ENCODE assay signal across 12 cellular contexts in genomic region chr11:85123752-85124231, GRCh38.
DNase-seq lines count a peak whose midpoint lies in the region; ATAC-seq and TF ChIP-seq lines count a peak whose summit lies in the region.
"Had no signal": no experiment of that assay in that cellular context is flagged by ENCODE, and none has a peak within 500 bp of the region (broad histone marks: within the 10 kb centered on the region; RNA-seq: fewer than 3 reads in every experiment).

No MANE protein-coding gene starts in this region.

- no peak for TF ChIP-seq POLR2A in stomach (IDR thresholded peaks at IDR 0.05)

- H3K4me3 ChIP-seq in GM12865 (ENCODE audit: low read depth, low read length) (no peak overlapping the region), OCI-LY7 (ENCODE audit: low read depth, low read length, poor library complexity, severe bottlenecking) (peak overlapping the region; percentile 22), stomach (no peak overlapping the region), neural progenitor cell (no peak overlapping the region)

- H3K79me2 ChIP-seq in OCI-LY7 (ENCODE audit: insufficient read depth, low read depth, low read length) = no peaks in the 10 kb centered on the region
- H3K79me2 ChIP-seq in neural progenitor cell (ENCODE audit: low read depth) = no peaks in the 10 kb centered on the region

- H3K4me1 ChIP-seq in OCI-LY7 (ENCODE audit: insufficient read depth, low read length, poor library complexity, severe bottlenecking) (peaks cover 25% of the 10 kb centered on the region), stomach (no peaks in the 10 kb centered on the region), neural progenitor cell (peaks cover 6% of the 10 kb centered on the region)

- no peak for TF ChIP-seq EP300 in stomach (IDR thresholded peaks at IDR 0.05)

- POLR2A ChIA-PET in OCI-LY7 (lab: Charles Lee) = interaction anchor here (0.5 to 1.4 kb wide), 7 partner anchors 11 to 525 kb away, joined by 3 to 4 read pairs (median 4); no protein-coding TSS in a partner anchor

- peaks cover 3% of the 10 kb centered on the region for H3K9me3 Mint-ChIP-seq in neural progenitor cell

- H2AFZ ChIP-seq in OCI-LY7 (ENCODE audit: low read length) = peak overlapping the region; percentile 60; the same call in 1 of the 2 replicates
- H2AFZ ChIP-seq in neural progenitor cell (replicated peaks) = no peak overlapping the region

- peaks cover 14% of the 10 kb centered on the region for H3K4me1 Mint-ChIP-seq in neural progenitor cell

- ATAC-seq in GM19467 (IDR thresholded peaks at IDR 0.05; ENCODE audit: unreplicated experiment) = peak; percentile 91
- ATAC-seq in HG03064 (IDR thresholded peaks at IDR 0.05; ENCODE audit: low read depth, unreplicated experiment) = peak; percentile 92

- DNase-seq in GM12865 (ENCODE audit: low read depth) = peak; percentile 68
- DNase-seq in OCI-LY7 (ENCODE audit: low spot score) = peak; percentile 31
- no peak for DNase-seq in stomach
- no peak for DNase-seq in GM03348 (ENCODE audit: low spot score)
- no peak for DNase-seq in LoVo (ENCODE audit: low spot score)
- no peak for DNase-seq in neural progenitor cell (ENCODE audit: low spot score)
- DNase-seq: activated gamma-delta T cell, NCI-H187 treated with DMSO at 0.1 percent for 48 hours, substantia nigra had no signal

- H3K4me2 ChIP-seq in OCI-LY7 (ENCODE audit: low read length) (peak overlapping the region; percentile 63), neural progenitor cell (no peak overlapping the region)

- CTCF ChIA-PET in OCI-LY7 (lab: Charles Lee; ENCODE audit: unreplicated experiment) = no interaction called here

- no peaks in the 10 kb centered on the region for H3K36me3 Mint-ChIP-seq in neural progenitor cell

- TF ChIP-seq CTCF in GM12865 (IDR thresholded peaks at IDR 0.05; ENCODE audit: insufficient read depth, low read depth, low read length, missing control alignments) = no peak
- no peak for TF ChIP-seq CTCF in OCI-LY7 (conservative IDR thresholded peaks at IDR 0.05; ENCODE audit: low read length)
- no peak for TF ChIP-seq CTCF in stomach (IDR thresholded peaks at IDR 0.05)
- TF ChIP-seq CTCF in neural progenitor cell (IDR thresholded peaks at IDR 0.05) = no peak

- H3K4me3 Mint-ChIP-seq in neural progenitor cell = no peak overlapping the region
- H3K4me3 Mint-ChIP-seq: T-helper 1 cell treated with Interleukin-12 subunit alpha and Interleukin-12 subunit beta and Interleukin-4 antibody, amounts not matched to agents 30 μg/mL and 1 μg/mL, for 36 hours had no signal

- no peak overlapping the region for H3K27ac Mint-ChIP-seq in neural progenitor cell
- H3K27ac Mint-ChIP-seq: T-helper 1 cell treated with Interleukin-12 subunit alpha and Interleukin-12 subunit beta and Interleukin-4 antibody, amounts not matched to agents 30 μg/mL and 1 μg/mL, for 36 hours had no signal

- H3K27me3 ChIP-seq in stomach = no peaks in the 10 kb centered on the region
- no peaks in the 10 kb centered on the region for H3K27me3 ChIP-seq in neural progenitor cell

- intact Hi-C loops in OCI-LY7 (cut with micrococcal nuclease; ENCODE audit: unreplicated experiment) = no loop called here
- intact Hi-C loops in stomach (cut with DNase I; ENCODE audit: low total_unique reads) = no loop called here

- no peaks in the 10 kb centered on the region for H3F3A ChIP-seq in neural progenitor cell (ENCODE audit: low read depth)

- no TSS peak for BruUV-seq in OCI-LY7 (replicated peaks; lab: Mats Ljungman, UMichigan)

- no peaks in the 10 kb centered on the region; the same call in 1 of the 2 replicates for H3K9me2 ChIP-seq in OCI-LY7 (ENCODE audit: insufficient read depth, low read length)

- 17 to 32% (median 27%) methylated on average over 1 of the region's 1 CpG for WGBS in stomach, 5 donors

- H4K20me1 ChIP-seq in OCI-LY7 (ENCODE audit: insufficient read depth, low read length) = no peaks in the 10 kb centered on the region
- H4K20me1 ChIP-seq in neural progenitor cell (ENCODE audit: low read depth) = no peaks in the 10 kb centered on the region

- peak overlapping the region; percentile 51 for H3K27ac ChIP-seq in OCI-LY7 (ENCODE audit: low read depth, low read length, poor library complexity, severe bottlenecking)
- H3K27ac ChIP-seq in stomach = no peak overlapping the region
- H3K27ac ChIP-seq in neural progenitor cell = no peak overlapping the region

- H3K9ac ChIP-seq in neural progenitor cell = no peak overlapping the region

- H3K9me3 ChIP-seq in OCI-LY7 (ENCODE audit: low read length) (0 out of 2 replicates have a peak, but pooled peaks cover 6% of the 10 kb centered on the region), stomach (no peaks in the 10 kb centered on the region), neural progenitor cell (ENCODE audit: low read depth) (no peaks in the 10 kb centered on the region)

- H3K36me3 ChIP-seq in OCI-LY7 (ENCODE audit: insufficient read depth, low read length) = no peaks in the 10 kb centered on the region
- H3K36me3 ChIP-seq in stomach = no peaks in the 10 kb centered on the region
- H3K36me3 ChIP-seq in neural progenitor cell = no peaks in the 10 kb centered on the region

- no peaks in the 10 kb centered on the region for H3K27me3 Mint-ChIP-seq in neural progenitor cell (ENCODE audit: insufficient read depth, low read depth)

Comparison
In these comparisons a context has a peak if more than half of its experiments do, and no peak if none do; other contexts are left out.
1. DNase-seq: peak in GM12865 (single experiment) and OCI-LY7 (single experiment); none in stomach (single experiment), GM03348 (single experiment), LoVo (single experiment) and neural progenitor cell (single experiment).